Comparison of ENCODE assay signal across 8 cellular contexts in the genomic region with DNA sequence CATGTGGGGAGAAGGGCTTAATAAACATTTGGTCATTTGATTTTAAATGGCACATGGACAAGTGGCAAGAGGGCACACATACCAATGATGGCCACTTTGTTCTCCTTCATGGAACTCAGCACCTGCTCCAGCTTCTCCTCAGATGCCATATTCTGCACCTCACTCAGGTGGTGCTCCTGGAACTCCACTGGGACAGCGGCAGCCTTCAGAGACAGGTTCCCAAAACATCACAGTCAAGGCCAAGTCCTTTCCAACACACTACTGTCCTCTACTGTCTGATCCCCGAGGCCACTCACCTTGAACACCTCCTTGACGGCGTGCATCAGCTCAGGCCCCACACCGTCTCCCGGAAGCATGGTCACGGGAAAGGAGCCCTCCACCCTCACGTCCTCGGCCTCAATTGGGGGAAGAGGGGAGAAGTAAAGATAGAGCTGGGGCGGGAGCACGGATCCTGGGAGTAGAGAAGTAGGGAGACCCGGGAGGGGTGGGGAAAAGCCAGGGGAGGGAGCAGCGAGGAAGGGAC. TPM values are rescaled to one million over a fixed set of nuclear protein-coding genes. Genes with fewer than 3 reads are reported as not detected.
DNase-seq lines count a peak whose midpoint lies in the region; ATAC-seq and TF ChIP-seq lines count a peak whose summit lies in the region.

No MANE protein-coding gene starts in this region.

- peaks cover 28% of the 10 kb centered on the region for H3K36me3 ChIP-seq in IMR-90 (ENCODE audit: control insufficient read depth, insufficient read depth, low read length)
- peaks cover 30 to 40% of the 10 kb centered on the region in 2 donors for H3K36me3 ChIP-seq in muscle layer of duodenum (ENCODE audit: control insufficient read depth in 1 of 2, insufficient read depth in 2 of 2, low read length in 2 of 2)

- H4K20me1 ChIP-seq in IMR-90 (ENCODE audit: insufficient read depth, low read length) = peaks cover 9% of the 10 kb centered on the region

- WGBS in IMR-90 (ENCODE audit: extremely low coverage in 2 of 2, insufficient read length in 1 of 2), 2 experiments = 0% methylated on average over 2 of the region's 13 CpGs; no CpG with 5 or more reads in 1 of the 2 experiments

- intact Hi-C loops in IMR-90 (cut with micrococcal nuclease) = no loop called here

- no peak for TF ChIP-seq POLR2A in IMR-90 (IDR thresholded peaks at IDR 0.05; ENCODE audit: low read depth, low read length)

- H3K9me3 ChIP-seq in AG04450 (ENCODE audit: control insufficient read depth, insufficient read depth, low read length) (no peaks in the 10 kb centered on the region), IMR-90 (ENCODE audit: control insufficient read depth, insufficient read depth, low read length) (no peaks in the 10 kb centered on the region), muscle layer of duodenum (ENCODE audit: control insufficient read depth in 1 of 2, low read length in 2 of 2) (no peaks in the 10 kb centered on the region)

- H3K9me1 ChIP-seq in IMR-90 (ENCODE audit: insufficient read depth, low read length) = peaks cover 9% of the 10 kb centered on the region

- DNase-seq in AG04450 (ENCODE audit: low read depth, low spot score) = no peak
- no peak for DNase-seq in IMR-90
- DNase-seq in islet precursor cell = no peak
- no peak for DNase-seq in occipital lobe (lab: John Stamatoyannopoulos, UW)
- no peak for DNase-seq in iPS-NIHi7 (ENCODE audit: extremely low spot score)

- no peak; the same call in 1 of the 2 replicates for ATAC-seq in IMR-90 (ENCODE audit: low read depth)
- ATAC-seq in GM21423 (IDR thresholded peaks at IDR 0.05; ENCODE audit: unreplicated experiment) = no peak

- 0 out of 2 replicates have a peak overlapping the region, but pooled peaks have one; percentile 97 for H3K23ac ChIP-seq in IMR-90 (ENCODE audit: low read depth, low read length)

- H4K91ac ChIP-seq in IMR-90 (ENCODE audit: insufficient read depth, low read depth, low read length) = peak overlapping the region; percentile 47; the same call in 1 of the 2 replicates

- H4K5ac ChIP-seq in IMR-90 (ENCODE audit: low read depth, low read length) = peak overlapping the region; percentile 30

- in situ Hi-C loops in IMR-90 (cut with MboI; ENCODE audit: low sequenced_read_pairs) = no loop called here

- CTCF ChIA-PET in AG04450 (lab: Charles Lee) = no interaction called here
- CTCF ChIA-PET in IMR-90 (lab: Yijun Ruan, JAX) = no interaction called here

- H2BK20ac ChIP-seq in IMR-90 (ENCODE audit: low read depth, low read length) = no peak overlapping the region

- TF ChIP-seq CTCF in AG04450 (IDR thresholded peaks at IDR 0.05; ENCODE audit: low read depth, low read length) (no peak), IMR-90 (conservative IDR thresholded peaks at IDR 0.05; ENCODE audit: low read depth, low read length) (no peak)

- peak overlapping the region; percentile 98 for H3K4me3 ChIP-seq in AG04450 (ENCODE audit: low read depth, low read length)
- peak overlapping the region; percentile 90 for H3K4me3 ChIP-seq in IMR-90 (ENCODE audit: insufficient read depth, low read depth, low read length)
- H3K4me3 ChIP-seq in muscle layer of duodenum (ENCODE audit: low read depth in 1 of 2, low read length in 2 of 2) = peak overlapping the region; percentile 92 to 99

- TF ChIP-seq RAD21 in IMR-90 (IDR thresholded peaks at IDR 0.05; ENCODE audit: low read length) = no peak

- H3K4ac ChIP-seq in IMR-90 (ENCODE audit: low read depth, low read length) = peak overlapping the region; percentile 90

- no peak overlapping the region for H3K18ac ChIP-seq in IMR-90 (ENCODE audit: low read depth, low read length)

- H3K14ac ChIP-seq in IMR-90 (replicated peaks; ENCODE audit: low read depth, low read length) = peak overlapping the region; percentile 87; the same call in 1 of the 2 replicates

- H3K27ac ChIP-seq in AG04450 (ENCODE audit: low read depth, low read length) (peak overlapping the region; percentile 13), IMR-90 (ENCODE audit: insufficient read depth, low read length) (peak overlapping the region; percentile 84), cingulate gyrus (ENCODE audit: low read depth, low read length) (peak overlapping the region; percentile 86), muscle layer of duodenum (ENCODE audit: low read length) (peak overlapping the region; percentile 100)

- H3K9ac ChIP-seq in IMR-90 (ENCODE audit: low read depth, low read length) = peak overlapping the region; percentile 93

- H2BK120ac ChIP-seq in IMR-90 (ENCODE audit: low read depth, low read length) = no peak overlapping the region

- H3K56ac ChIP-seq in IMR-90 (ENCODE audit: extremely low read depth, insufficient read depth, low read length) = no peak overlapping the region; the same call in 1 of the 2 replicates

- dilution Hi-C loops in IMR-90 (cut with HindIII; ENCODE audit: low sequenced_read_pairs, unreplicated experiment) = no loop called here

- peak overlapping the region; percentile 100 for H3K4me2 ChIP-seq in IMR-90 (ENCODE audit: low read depth, low read length)

- peak overlapping the region; percentile 96 for H2AFZ ChIP-seq in IMR-90 (replicated peaks; ENCODE audit: low read length, poor library complexity)

- no TSS peak for BruUV-seq in IMR-90 (replicated peaks; lab: Mats Ljungman, UMichigan)

- no peak overlapping the region for H2BK15ac ChIP-seq in IMR-90 (ENCODE audit: low read depth, low read length)

- H2BK5ac ChIP-seq in IMR-90 (ENCODE audit: low read depth, low read length, poor library complexity, severe bottlenecking) = no peak overlapping the region

- peak overlapping the region; percentile 94 for H2AK9ac ChIP-seq in IMR-90 (replicated peaks; ENCODE audit: low read depth, low read length, poor library complexity)

- POLR2A ChIA-PET in AG04450 (lab: Yijun Ruan, JAX) (interaction anchor here (3.3 kb wide), 1 partner anchor 11 kb away, joined by 30 read pairs; the partner anchor contains the start of gene NOP56), IMR-90 (lab: Charles Lee; ENCODE audit: unreplicated experiment) (interaction anchor here (1.4 kb wide), 1 partner anchor 12 kb away, joined by 3 read pairs; no protein-coding TSS in a partner anchor)

- H3K27me3 ChIP-seq in AG04450 (ENCODE audit: control insufficient read depth, insufficient read depth, low read length) = peaks cover 4% of the 10 kb centered on the region
- H3K27me3 ChIP-seq in IMR-90 (ENCODE audit: control insufficient read depth, insufficient read depth, low read length) = peaks cover 3% of the 10 kb centered on the region; the same call in 1 of the 2 replicates
- H3K27me3 ChIP-seq in muscle layer of duodenum (ENCODE audit: low read depth, low read length) = no peaks in the 10 kb centered on the region

- H3K79me1 ChIP-seq in IMR-90 (ENCODE audit: low read depth in 1 of 2, low read length in 2 of 2) = peaks cover 10 to 32% of the 10 kb centered on the region in 2 experiments

- H3K4me1 ChIP-seq in IMR-90 (ENCODE audit: control insufficient read depth, insufficient read depth, low read length) (peaks cover 3% of the 10 kb centered on the region; the same call in 1 of the 2 replicates), muscle layer of duodenum (ENCODE audit: control insufficient read depth in 1 of 2, insufficient read depth in 2 of 2, low read length in 2 of 2) (peaks cover 6 to 10% of the 10 kb centered on the region in 2 donors)

- peak overlapping the region; percentile 83 for H2AK5ac ChIP-seq in IMR-90 (ENCODE audit: low read depth, low read length)

- peak overlapping the region; percentile 83 to 98 for H4K8ac ChIP-seq in IMR-90 (ENCODE audit: low read depth in 2 of 2, low read length in 2 of 2)

TF ChIP-seq in IMR-90, 13 proteins besides CTCF, POLR2A, EP300 and RAD21:
- no peak for TF ChIP-seq MXI1 (IDR thresholded peaks at IDR 0.05; ENCODE audit: borderline replicate concordance, low read depth, low read length)
TF ChIP-seq in IMR-90: peak in this region for 0.

RNA-seq across cellular contexts. Expression of gene IDH3B, which starts 0.6 kb away (rescaled TPM):
- polyA plus RNA-seq in AG04450 (2011; rRNA removed) = 113 and 116 TPM in 2 replicates
- polyA minus RNA-seq in AG04450 (2011; rRNA and poly(A)+ RNA removed) = 89.0 and 95.2 TPM in 2 replicates
- total RNA-seq in IMR-90 (2012; rRNA removed) = 160 and 165 TPM in 2 replicates
- 146 and 151 TPM in 2 replicates for polyA plus RNA-seq in IMR-90 (2012; rRNA removed)
- 97.1 and 105 TPM in 2 replicates for polyA plus RNA-seq in IMR-90 (2012; cell fraction: cytosol; rRNA removed)
- 365 and 494 TPM in 2 replicates for polyA plus RNA-seq in IMR-90 (2012; cell fraction: nucleus; rRNA removed; ENCODE audit: low replicate concordance)
- 51.6 TPM for total RNA-seq in occipital lobe

RNA-seq across cellular contexts. Expression of gene NOP56, which starts 11.0 kb away (rescaled TPM):
- 126 and 142 TPM in 2 replicates for polyA plus RNA-seq in AG04450 (2011; rRNA removed)
- 154 and 191 TPM in 2 replicates for polyA minus RNA-seq in AG04450 (2011; rRNA and poly(A)+ RNA removed)
- total RNA-seq in IMR-90 (2012; rRNA removed) = 170 and 231 TPM in 2 replicates
- polyA plus RNA-seq in IMR-90 (2012; rRNA removed) = 164 and 189 TPM in 2 replicates
- polyA plus RNA-seq in IMR-90 (2012; cell fraction: cytosol; rRNA removed) = 49.1 and 88.8 TPM in 2 replicates
- 348 and 483 TPM in 2 replicates for polyA plus RNA-seq in IMR-90 (2012; cell fraction: nucleus; rRNA removed; ENCODE audit: low replicate concordance)
- total RNA-seq in occipital lobe = 114 TPM

RNA-seq across cellular contexts. Expression of gene EBF4, which starts 29.2 kb away (rescaled TPM):
- polyA plus RNA-seq in AG04450 (2011; rRNA removed) = 0.60 and 0.98 TPM in 2 replicates
- polyA minus RNA-seq in AG04450 (2011; rRNA and poly(A)+ RNA removed) = 0.55 and 1.4 TPM in 2 replicates
- total RNA-seq in IMR-90 (2012; rRNA removed) = under 0.01 and 0.18 TPM in 2 replicates
- 1.0 and 1.1 TPM in 2 replicates for polyA plus RNA-seq in IMR-90 (2012; rRNA removed)
- polyA plus RNA-seq in IMR-90 (2012; cell fraction: cytosol; rRNA removed) = 0.50 and 1.1 TPM in 2 replicates
- 5.7 and 8.7 TPM in 2 replicates for polyA plus RNA-seq in IMR-90 (2012; cell fraction: nucleus; rRNA removed; ENCODE audit: low replicate concordance)
- 10.5 TPM for total RNA-seq in occipital lobe

Comparison
In these comparisons a context has a peak if more than half of its experiments do, and no peak if none do; other contexts are left out.
1. H3K27ac ChIP-seq: peak in every context shown above with its lines; median percentile 100 in muscle layer of duodenum; 86 in cingulate gyrus; 84 in IMR-90; 13 in AG04450.